Comparison of ENCODE assay signal across 8 cellular contexts in genomic region chr7:148882668-148883232, GRCh38. TPM values are rescaled to one million over a fixed set of nuclear protein-coding genes. Genes with fewer than 3 reads are reported as not detected.
DNase-seq lines count a peak whose midpoint lies in the region; ATAC-seq, FAIRE-seq and TF ChIP-seq lines count a peak whose summit lies in the region.

No MANE protein-coding gene starts in this region.

- peaks cover 4% of the 10 kb centered on the region for H3K27me3 Mint-ChIP-seq in CD4-positive, CD25-positive, alpha-beta regulatory T cell
- H3K27me3 Mint-ChIP-seq in memory B cell: peaks cover 2% of the 10 kb centered on the region

- intact Hi-C loops in K562 (cut with micrococcal nuclease): loop anchor here (2.0 to 5.0 kb wide), 2 partner anchors 32 to 80 kb away; no protein-coding TSS in a partner anchor

- POLR2A ChIA-PET in K562 (lab: Yijun Ruan, JAX): interaction anchor here (0.7 to 4.6 kb wide), 21 partner anchors 10 to 184 kb away, joined by 3 to 37 read pairs (median 4); partner anchors contain the start of gene CUL1

- H3K4me3 ChIP-seq in CD4-positive, CD25-positive, alpha-beta regulatory T cell (ENCODE audit: low read depth, low read length): peak overlapping the region; percentile 98
- peak overlapping the region; percentile 81 for H3K4me3 ChIP-seq in HUES64 (ENCODE audit: low read length)
- H3K4me3 ChIP-seq in K562: peak overlapping the region; percentile 96

- no peaks in the 10 kb centered on the region for H3K27me3 ChIP-seq in CD4-positive, CD25-positive, alpha-beta regulatory T cell (ENCODE audit: control insufficient read depth, insufficient read depth, low read length)
- no peaks in the 10 kb centered on the region for H3K27me3 ChIP-seq in HUES64 (ENCODE audit: insufficient read depth, low read length)
- H3K27me3 ChIP-seq in K562 (ENCODE audit: control insufficient read depth in 2 of 2, insufficient read depth in 2 of 2, low read length in 2 of 2): no peaks in the 10 kb centered on the region

- TSS peak; percentile 43 for BruUV-seq in K562 (replicated peaks; lab: Mats Ljungman, UMichigan)

- H3K4me1 Mint-ChIP-seq in CD4-positive, CD25-positive, alpha-beta regulatory T cell: peaks cover 28 to 53% (median 43%) of the 10 kb centered on the region in 4 donors
- peaks cover 10% of the 10 kb centered on the region for H3K4me1 Mint-ChIP-seq in memory B cell

- DNase-seq in CD4-positive, CD25-positive, alpha-beta regulatory T cell: peak in 1 of 3 donors; percentile 33
- peak in 1 of 4 experiments; percentile 50 for DNase-seq in K562 (ENCODE audit: extremely low read depth in 1 of 4, low spot score in 3 of 4)
- no peak for DNase-seq in memory B cell (ENCODE audit: low spot score in 2 of 2)
- no peak for DNase-seq in AML-193 (lab: John Stamatoyannopoulos, UW)
- DNase-seq in NCI-H187 treated with DMSO at 0.1 percent for 48 hours (lab: John Stamatoyannopoulos, UW): no peak

- peaks cover 24% of the 10 kb centered on the region for H4K20me1 ChIP-seq in K562 (replicated peaks; ENCODE audit: control insufficient read depth, insufficient read depth, low read length)

- peaks cover 37% of the 10 kb centered on the region for H3K4me1 ChIP-seq in CD4-positive, CD25-positive, alpha-beta regulatory T cell (ENCODE audit: control insufficient read depth, insufficient read depth, low read length, poor library complexity, severe bottlenecking)
- H3K4me1 ChIP-seq in HUES64 (ENCODE audit: insufficient read depth, low read length): peaks cover 8% of the 10 kb centered on the region
- peaks cover 14 to 23% of the 10 kb centered on the region in 2 experiments; a peak in 4 of 5 replicates for H3K4me1 ChIP-seq in K562 (replicated peaks in 1 of 2; ENCODE audit: control insufficient read depth in 2 of 2, insufficient read depth in 2 of 2, low read length in 2 of 2)

- H3K9me3 ChIP-seq in CD4-positive, CD25-positive, alpha-beta regulatory T cell (ENCODE audit: control insufficient read depth in 2 of 2, low read length in 2 of 2): no peaks in the 10 kb centered on the region
- H3K9me3 ChIP-seq in HUES64 (ENCODE audit: insufficient read depth, low read depth, low read length) (no peaks in the 10 kb centered on the region), K562 (replicated peaks; ENCODE audit: control insufficient read depth, insufficient read depth, low read depth, low read length) (no peaks in the 10 kb centered on the region)

- H3K27ac Mint-ChIP-seq in CD4-positive, CD25-positive, alpha-beta regulatory T cell: peak overlapping the region; percentile 92 to 98 (median 95)
- peak overlapping the region; percentile 96 for H3K27ac Mint-ChIP-seq in memory B cell

- CTCF ChIA-PET in K562 (lab: Yijun Ruan, JAX; ENCODE audit: low intra/inter-chr PET ratio): no interaction called here

- no peak for TF ChIP-seq EP300 in K562 (IDR thresholded peaks at IDR 0.05; ENCODE audit: low read length)

- peaks cover 75% of the 10 kb centered on the region for H3K79me2 ChIP-seq in K562 (ENCODE audit: control insufficient read depth, insufficient read depth, low read length)

- H3K4me3 Mint-ChIP-seq in CD4-positive, CD25-positive, alpha-beta regulatory T cell: peak overlapping the region; percentile 97 to 100 (median 98)
- peak overlapping the region; percentile 88 for H3K4me3 Mint-ChIP-seq in memory B cell

- H3K9ac ChIP-seq in HUES64 (ENCODE audit: low read depth, low read length): peak overlapping the region; percentile 99
- H3K9ac ChIP-seq in K562 (ENCODE audit: insufficient read depth in 1 of 2, low read depth in 2 of 2, low read length in 2 of 2): peak overlapping the region; percentile 97 to 99

- H3K9me1 ChIP-seq in K562 (ENCODE audit: control insufficient read depth, insufficient read depth, low read length): no peaks in the 10 kb centered on the region

- no peak for TF ChIP-seq CTCF in K562 (IDR thresholded peaks at IDR 0.05 in 2 of 3, conservative IDR thresholded peaks at IDR 0.05 in 1 of 3; ENCODE audit: insufficient read depth in 2 of 3, low read depth in 1 of 3, low read length in 3 of 3)

- H3K36me3 Mint-ChIP-seq in CD4-positive, CD25-positive, alpha-beta regulatory T cell: no peaks in the 10 kb centered on the region
- H3K36me3 Mint-ChIP-seq in memory B cell: no peaks in the 10 kb centered on the region

- in situ Hi-C loops in K562 (cut with MboI): no loop called here

- 16% methylated on average over 12 of the region's 12 CpGs for WGBS in HUES64
- WGBS in K562 (ENCODE audit: insufficient coverage, low coverage, missing lambda C conversion rate): under 1% methylated on average over 12 of the region's 12 CpGs

- H3K27ac ChIP-seq in CD4-positive, CD25-positive, alpha-beta regulatory T cell (ENCODE audit: insufficient read depth, low read length, poor library complexity, severe bottlenecking): peak overlapping the region; percentile 93
- H3K27ac ChIP-seq in HUES64 (ENCODE audit: low read depth, low read length) (no peak overlapping the region), K562 (ENCODE audit: extremely low read depth, low read depth, low read length) (peak overlapping the region; percentile 98)

- H3K9me3 Mint-ChIP-seq in CD4-positive, CD25-positive, alpha-beta regulatory T cell: peaks cover 0 to 2% (median 0%) of the 10 kb centered on the region in 7 donors
- no peaks in the 10 kb centered on the region for H3K9me3 Mint-ChIP-seq in memory B cell

- H3K4me2 ChIP-seq in K562 (ENCODE audit: insufficient read depth, low read length): peak overlapping the region; percentile 92

- peak; percentile 65 for FAIRE-seq in K562 (lab: Jason Lieb, UNC)

- H3K36me3 ChIP-seq in CD4-positive, CD25-positive, alpha-beta regulatory T cell (ENCODE audit: control insufficient read depth, insufficient read depth, low read length): no peaks in the 10 kb centered on the region
- H3K36me3 ChIP-seq in HUES64 (ENCODE audit: insufficient read depth, low read length) (no peaks in the 10 kb centered on the region), K562 (ENCODE audit: control insufficient read depth, insufficient read depth, low read length) (peaks cover 15% of the 10 kb centered on the region; the same call in 2 of the 3 replicates)

- 0 out of 2 replicates have a peak overlapping the region, but pooled peaks have one; percentile 11 for H2AFZ ChIP-seq in K562 (ENCODE audit: low read depth, low read length)

- TF ChIP-seq RAD21 in K562 (CRISPR knock-in tag; conservative IDR thresholded peaks at IDR 0.05 in 1 of 2, IDR thresholded peaks at IDR 0.05 in 1 of 2): no peak

- no peak for TF ChIP-seq POLR2A in K562 (conservative IDR thresholded peaks at IDR 0.05)

- ATAC-seq in CD4-positive, CD25-positive, alpha-beta regulatory T cell (ENCODE audit: low read depth in 2 of 2): no peak
- ATAC-seq in K562 (no peak), memory B cell (ENCODE audit: low read depth) (no peak), GM19467 (IDR thresholded peaks at IDR 0.05; ENCODE audit: unreplicated experiment) (no peak), HG02798 (IDR thresholded peaks at IDR 0.05; ENCODE audit: poor library complexity, unreplicated experiment) (no peak)

TF ChIP-seq in K562, 482 proteins besides CTCF, POLR2A, EP300 and RAD21 (continues in another document):
- peak; percentile 8; the same call in 1 of the 2 replicates for TF ChIP-seq KHSRP (IDR thresholded peaks at IDR 0.05)
- TF ChIP-seq NFIC (IDR thresholded peaks at IDR 0.05): peak; percentile 11; the same call in 1 of the 2 replicates
- TF ChIP-seq TEAD4 (IDR thresholded peaks at IDR 0.05; ENCODE audit: low read length): 0 out of 2 replicates have a peak, but pooled peaks have one; percentile 32
- no peak for TF ChIP-seq TEAD4 (CRISPR knock-in tag; IDR thresholded peaks at IDR 0.05; ENCODE audit: borderline replicate concordance)
- TF ChIP-seq ATF6 (CRISPR knock-in tag; IDR thresholded peaks at IDR 0.05): peak; percentile 35; the same call in 1 of the 2 replicates

RNA-seq across cellular contexts. Expression of gene EZH2, which starts 1.3 kb away (rescaled TPM):
- 78.6 TPM for total RNA-seq in CD4-positive, CD25-positive, alpha-beta regulatory T cell
- polyA plus RNA-seq in CD4-positive, CD25-positive, alpha-beta regulatory T cell: 10 to 100 TPM in 2 of 4 donors, 1 to 10 TPM in 2; 7.5 to 12.2 (median 9.7) TPM
- polyA plus RNA-seq in HUES64 (2013, experiment 1 of 2): 57.0 TPM
- polyA plus RNA-seq in HUES64 (2013, experiment 2 of 2): 53.3 TPM
- 140 and 431 TPM in 2 replicates for total RNA-seq in K562 (2011; cell fraction: chromatin; rRNA removed; ENCODE audit: low replicate concordance)
- total RNA-seq in K562 (2011; cell fraction: nucleolus; rRNA removed): 73.7 and 105 TPM in 2 replicates
- 141 and 150 TPM in 2 replicates for total RNA-seq in K562 (2011; cell fraction: nucleoplasm; rRNA removed)
- 93.8 and 109 TPM in 2 replicates for total RNA-seq in K562 (2014; rRNA removed)
- total RNA-seq in K562 (2014; rRNA removed; fragmentation: Illumina TruSeq; extraction: Trizol): 98.6 and 116 TPM in 2 replicates
- total RNA-seq in K562 (2015; rRNA removed; fragmentation: Illumina TruSeq; extraction: Trizol): 82.7 and 88.5 TPM in 2 replicates
- 109 and 118 TPM in 2 replicates for total RNA-seq in K562 (2021)
- polyA plus RNA-seq in K562 (2011; rRNA removed): 172 and 175 TPM in 2 replicates
- polyA plus RNA-seq in K562 (2011; cell fraction: cytosol; rRNA removed): 52.3 and 86.8 TPM in 2 replicates
- polyA plus RNA-seq in K562 (2011; cell fraction: nucleus; rRNA removed): 308 and 479 TPM in 2 replicates
- 96.3 and 101 TPM in 2 replicates for polyA plus RNA-seq in K562 (2012)
- polyA plus RNA-seq in K562 (2014; fragmentation: Illumina TruSeq; extraction: Trizol): 146 and 170 TPM in 2 replicates
- 10 to 100 TPM; 48.7 to 63.0 TPM for polyA plus RNA-seq in K562 (2014; fragmentation: Nextera tagmentation; extraction: Ambion mirVana)
- 137 and 157 TPM in 2 replicates for polyA plus RNA-seq in K562 (2014; rRNA removed)
- polyA minus RNA-seq in K562 (2011; rRNA and poly(A)+ RNA removed): 123 and 134 TPM in 2 replicates
- 54.2 and 59.2 TPM in 2 replicates for polyA minus RNA-seq in K562 (2011; cell fraction: cytosol; rRNA and poly(A)+ RNA removed)
- polyA minus RNA-seq in K562 (2011; cell fraction: nucleus; rRNA and poly(A)+ RNA removed): 83.7 and 175 TPM in 2 replicates
